Comparison of ENCODE assay signal across 17 cellular contexts in genomic region chr19:4445963-4446668, GRCh38.
"Had no signal": no experiment of that assay in that cellular context is flagged by ENCODE, and none has a peak within 500 bp of the region (broad histone marks: within the 10 kb centered on the region; RNA-seq: fewer than 3 reads in every experiment).

No MANE protein-coding gene starts in this region.

- H3K27me3 Mint-ChIP-seq: activated naive CD4-positive, alpha-beta T cell treated with anti-CD3 and anti-CD28 coated beads, Interleukin-2, amount 50 U/mL, for 24 hours; central memory CD8-positive, alpha-beta T cell; dendritic cell treated with granulocyte-macrophage colony-stimulating factor and Interleukin-4, amounts not matched to agents 40 ng/mL and 50 ng/mL, for 4 days; effector memory CD8-positive, alpha-beta T cell; natural killer cell treated with Interleukin-12 subunit alpha and Interleukin-12 subunit beta and Interleukin-15 and Interleukin-18, amount 100 ng/mL, for 72 hours had no signal

- H3K9me3 Mint-ChIP-seq: activated naive CD4-positive, alpha-beta T cell treated with anti-CD3 and anti-CD28 coated beads, Interleukin-2, amount 50 U/mL, for 24 hours; activated T-helper 2 cell treated with anti-CD3 and anti-CD28 coated beads, Interferon-gamma antibody, Interleukin-2, Interleukin-4, amounts not matched to agents 10 μg/mL and 5 μg/mL and 100 μg/mL, durations not matched to agents 14 hours and 24 hours and 36 hours; central memory CD8-positive, alpha-beta T cell; dendritic cell treated with granulocyte-macrophage colony-stimulating factor and Interleukin-4, amounts not matched to agents 40 ng/mL and 50 ng/mL, for 4 days; effector memory CD8-positive, alpha-beta T cell; natural killer cell treated with Interleukin-12 subunit alpha and Interleukin-12 subunit beta and Interleukin-15 and Interleukin-18, amount 100 ng/mL, for 72 hours had no signal

- DNase-seq: activated CD4-positive, alpha-beta T cell treated with anti-CD3 and anti-CD28 coated beads for 4 hours; activated CD8-positive, alpha-beta T cell treated with anti-CD3 and anti-CD28 coated beads, Interleukin-2, amount 10 ng/mL, durations not matched to agents 7 days and 5 days; amniotic stem cell; body of pancreas; effector memory CD8-positive, alpha-beta T cell; hypothalamus; stimulated activated CD4-positive, alpha-beta T cell treated with anti-CD3 and anti-CD28 coated beads, Interleukin-2, amount 100 ng/mL, for 24 hours; stimulated activated naive CD4-positive, alpha-beta T cell treated with Interleukin-2 at 50 U/mL for 16 hours; SW 1271; T1000; upper lobe of right lung; WERI-Rb-1 had no signal

- H3K4me3 ChIP-seq: body of pancreas, upper lobe of right lung had no signal

- H3K4me1 Mint-ChIP-seq: activated naive CD4-positive, alpha-beta T cell treated with anti-CD3 and anti-CD28 coated beads, Interleukin-2, amount 50 U/mL, for 24 hours had no signal

- H3K9me3 ChIP-seq: body of pancreas, upper lobe of right lung had no signal

- H3K4me3 Mint-ChIP-seq: activated CD8-positive, alpha-beta T cell treated with anti-CD3 and anti-CD28 coated beads, Interleukin-2, amount 10 ng/mL, durations not matched to agents 7 days and 5 days; activated naive CD4-positive, alpha-beta T cell treated with anti-CD3 and anti-CD28 coated beads, Interleukin-2, amount 50 U/mL, for 24 hours; central memory CD8-positive, alpha-beta T cell; dendritic cell treated with granulocyte-macrophage colony-stimulating factor and Interleukin-4, amounts not matched to agents 40 ng/mL and 50 ng/mL, for 4 days; effector memory CD8-positive, alpha-beta T cell; natural killer cell treated with Interleukin-12 subunit alpha and Interleukin-12 subunit beta and Interleukin-15 and Interleukin-18, amount 100 ng/mL, for 72 hours had no signal

- ATAC-seq: activated CD8-positive, alpha-beta T cell treated with anti-CD3 and anti-CD28 coated beads, Interleukin-2, amount 10 ng/mL, durations not matched to agents 7 days and 5 days; body of pancreas; effector memory CD8-positive, alpha-beta T cell; natural killer cell treated with Interleukin-12 subunit alpha and Interleukin-12 subunit beta and Interleukin-15 and Interleukin-18, amount 100 ng/mL, for 72 hours; upper lobe of right lung had no signal

- H3K36me3 Mint-ChIP-seq: natural killer cell treated with Interleukin-12 subunit alpha and Interleukin-12 subunit beta and Interleukin-15 and Interleukin-18, amount 100 ng/mL, for 72 hours had no signal

- H3K27ac ChIP-seq: body of pancreas, upper lobe of right lung, WERI-Rb-1 had no signal

- H3K27me3 ChIP-seq: body of pancreas, upper lobe of right lung had no signal

- H3K27ac Mint-ChIP-seq: activated CD8-positive, alpha-beta T cell treated with anti-CD3 and anti-CD28 coated beads, Interleukin-2, amount 10 ng/mL, durations not matched to agents 7 days and 5 days; activated naive CD4-positive, alpha-beta T cell treated with anti-CD3 and anti-CD28 coated beads, Interleukin-2, amount 50 U/mL, for 24 hours; activated T-helper 2 cell treated with anti-CD3 and anti-CD28 coated beads, Interferon-gamma antibody, Interleukin-2, Interleukin-4, amounts not matched to agents 10 μg/mL and 5 μg/mL and 100 μg/mL, durations not matched to agents 14 hours and 24 hours and 36 hours; dendritic cell treated with granulocyte-macrophage colony-stimulating factor and Interleukin-4, amounts not matched to agents 40 ng/mL and 50 ng/mL, for 4 days; effector memory CD8-positive, alpha-beta T cell; natural killer cell treated with Interleukin-12 subunit alpha and Interleukin-12 subunit beta and Interleukin-15 and Interleukin-18, amount 100 ng/mL, for 72 hours had no signal

- H3K4me1 ChIP-seq: upper lobe of right lung had no signal
